8 cellular contexts compared by ENCODE assay signal in the genomic region with DNA sequence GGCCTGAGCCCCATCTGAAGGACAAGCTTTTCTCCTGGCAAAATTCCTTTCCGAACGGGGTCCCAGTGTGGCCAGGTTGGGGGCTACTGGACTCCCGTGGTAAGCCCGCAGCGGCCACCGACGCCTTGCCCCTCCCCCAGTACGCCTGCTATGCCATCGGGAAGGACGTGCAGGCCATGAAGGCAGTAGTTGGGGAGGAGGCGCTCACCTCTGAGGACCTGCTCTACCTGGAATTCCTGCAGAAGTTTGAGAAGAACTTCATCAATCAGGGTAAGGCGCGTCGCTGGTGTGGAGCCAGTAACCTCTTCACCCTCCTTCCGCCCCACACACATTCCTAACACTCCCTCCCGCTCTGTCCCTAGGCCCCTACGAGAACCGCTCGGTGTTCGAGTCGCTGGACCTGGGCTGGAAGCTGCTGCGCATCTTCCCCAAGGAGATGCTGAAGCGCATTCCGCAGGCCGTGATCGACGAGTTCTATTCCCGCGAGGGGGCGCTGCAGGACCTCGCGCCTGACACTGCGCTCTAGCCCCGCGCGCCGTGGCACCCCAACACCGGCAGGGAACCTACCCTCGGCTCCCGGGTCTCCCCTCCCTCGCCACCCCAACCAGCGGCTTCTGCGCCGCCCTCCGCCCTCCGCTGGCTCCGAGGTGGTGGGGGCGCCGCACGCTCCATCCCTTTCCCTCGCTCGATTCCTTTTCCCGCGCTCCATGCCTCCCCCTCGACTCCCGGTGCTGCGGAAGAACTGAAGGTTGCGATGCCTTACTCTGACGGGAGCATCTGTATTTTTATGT. TPM values are rescaled to one million over a fixed set of nuclear protein-coding genes. Genes with fewer than 3 reads are reported as not detected.
DNase-seq lines count a peak whose midpoint lies in the region; ATAC-seq and TF ChIP-seq lines count a peak whose summit lies in the region.

No MANE protein-coding gene starts in this region.

- no peak overlapping the region for H3K27ac ChIP-seq in BLaER1 treated with 17β-estradiol and CSF1 and Interleukin-3, amounts not matched to agents 10 nM and 100 nM

- peak overlapping the region in 4 of 10 experiments; percentile 22 to 56 (median 38); a peak in 6 of 20 replicates for H3K4me3 ChIP-seq in BLaER1 treated with 17β-estradiol and CSF1 and Interleukin-3, amounts not matched to agents 10 nM and 100 nM
- H3K4me3 ChIP-seq in lower leg skin (ENCODE audit: low read depth, poor library complexity, severe bottlenecking), result no peak overlapping the region

- peak in 1 of 3 donors; percentile 29 for TF ChIP-seq CTCF in lower leg skin (IDR thresholded peaks at IDR 0.05)

- ATAC-seq in GM21360 (IDR thresholded peaks at IDR 0.05; ENCODE audit: unreplicated experiment), result peak; percentile 89

- H3K9me3 ChIP-seq in BLaER1 treated with 17β-estradiol and CSF1 and Interleukin-3, amounts not matched to agents 10 nM and 100 nM (replicated peaks in 1 of 11), result no peaks in the 10 kb centered on the region

- 9 to 11% methylated on average over 44 to 57 of the region's 59 CpGs for WGBS in lower leg skin, 2 donors

- H3K27ac Mint-ChIP-seq in dendritic cell treated with granulocyte-macrophage colony-stimulating factor and Interleukin-4, amounts not matched to agents 40 ng/mL and 50 ng/mL, for 4 days, result no peak overlapping the region

- intact Hi-C loops in dendritic cell treated with granulocyte-macrophage colony-stimulating factor and Interleukin-4, amounts not matched to agents 40 ng/mL and 50 ng/mL, for 4 days (cut with micrococcal nuclease), result loop anchor here (1.0 kb wide), 2 partner anchors 13 to 37 kb away; no protein-coding TSS in a partner anchor
- intact Hi-C loops in lower leg skin (cut with DNase I; ENCODE audit: low total_unique reads), result loop anchor here (2.0 kb wide), 1 partner anchor 30 kb away; the partner anchor contains the start of gene TEX261

- H3K27me3 ChIP-seq in BLaER1 treated with 17β-estradiol and CSF1 and Interleukin-3, amounts not matched to agents 10 nM and 100 nM, result peaks cover 14 to 26% (median 20%) of the 10 kb centered on the region in 11 experiments

- no peaks in the 10 kb centered on the region for H4K20me1 ChIP-seq in BLaER1 treated with 17β-estradiol and CSF1 and Interleukin-3, amounts not matched to agents 10 nM and 100 nM

- H3K4me2 ChIP-seq in BLaER1 treated with 17β-estradiol and CSF1 and Interleukin-3, amounts not matched to agents 10 nM and 100 nM, result peak overlapping the region; percentile 21 to 68 (median 47); a peak in 20 of 22 replicates

- peaks cover 62% of the 10 kb centered on the region for H3K27me3 Mint-ChIP-seq in dendritic cell treated with granulocyte-macrophage colony-stimulating factor and Interleukin-4, amounts not matched to agents 40 ng/mL and 50 ng/mL, for 4 days

- peaks cover 0 to 7% (median 0%) of the 10 kb centered on the region in 10 experiments; a peak in 6 of 20 replicates for H3K4me1 ChIP-seq in BLaER1 treated with 17β-estradiol and CSF1 and Interleukin-3, amounts not matched to agents 10 nM and 100 nM

- H3K36me3 Mint-ChIP-seq in dendritic cell treated with granulocyte-macrophage colony-stimulating factor and Interleukin-4, amounts not matched to agents 40 ng/mL and 50 ng/mL, for 4 days (ENCODE audit: low read depth), result no peaks in the 10 kb centered on the region

- H3K9me3 Mint-ChIP-seq in dendritic cell treated with granulocyte-macrophage colony-stimulating factor and Interleukin-4, amounts not matched to agents 40 ng/mL and 50 ng/mL, for 4 days, result no peaks in the 10 kb centered on the region

- H3K4me1 Mint-ChIP-seq in dendritic cell treated with granulocyte-macrophage colony-stimulating factor and Interleukin-4, amounts not matched to agents 40 ng/mL and 50 ng/mL, for 4 days (ENCODE audit: low read depth), result peaks cover 8% of the 10 kb centered on the region

- peak overlapping the region; percentile 72 for H3K4me3 Mint-ChIP-seq in dendritic cell treated with granulocyte-macrophage colony-stimulating factor and Interleukin-4, amounts not matched to agents 40 ng/mL and 50 ng/mL, for 4 days

- DNase-seq in KG1 (lab: John Stamatoyannopoulos, UW) (peak; percentile 11), lower leg skin (ENCODE audit: low spot score in 2 of 2) (peak; percentile 35 to 95), NCI-H524 treated with DMSO at 0.1 percent for 48 hours (lab: John Stamatoyannopoulos, UW) (no peak)
- DNase-seq in activated CD4-positive, alpha-beta T cell treated with anti-CD3 and anti-CD28 coated beads, Interleukin-2, amount 50 U/mL, for 1 hour, result peak; percentile 85
- peak; percentile 76 to 82 for DNase-seq in stimulated activated CD4-positive, alpha-beta T cell treated with anti-CD3 and anti-CD28 coated beads, Interleukin-4, amount 100 ng/mL, for 48 hours (ENCODE audit: low read depth in 2 of 2)

- H3K36me3 ChIP-seq in BLaER1 treated with 17β-estradiol and CSF1 and Interleukin-3, amounts not matched to agents 10 nM and 100 nM, result no peaks in the 10 kb centered on the region

- no peak for TF ChIP-seq POLR2A in lower leg skin (IDR thresholded peaks at IDR 0.05)

- no peak overlapping the region for H3K9ac ChIP-seq in BLaER1 treated with 17β-estradiol and CSF1 and Interleukin-3, amounts not matched to agents 10 nM and 100 nM

RNA-seq across cellular contexts. Expression of gene ANKRD53, which starts 13.6 kb away (rescaled TPM):
- total RNA-seq in lower leg skin, result 1 to 10 TPM in 1 of 4 donors, under 1 TPM in 2, not detected in 1; 0.27 to 1.3 (median 0.84) TPM

RNA-seq across cellular contexts. Expression of gene ATP6V1B1, which starts 29.1 kb away (rescaled TPM):
- total RNA-seq in lower leg skin, result 100 to 1,000 TPM in 1 of 4 donors, 10 to 100 TPM in 2, 1 to 10 TPM in 1; 7.3 to 110 (median 55.0) TPM

RNA-seq across cellular contexts. Expression of gene TEX261, which starts 29.9 kb away (rescaled TPM):
- total RNA-seq in lower leg skin, result 10 to 100 TPM; 12.5 to 24.9 (median 20.7) TPM
